Comparison of ENCODE assay signal across 18 cellular contexts in the genomic region with DNA sequence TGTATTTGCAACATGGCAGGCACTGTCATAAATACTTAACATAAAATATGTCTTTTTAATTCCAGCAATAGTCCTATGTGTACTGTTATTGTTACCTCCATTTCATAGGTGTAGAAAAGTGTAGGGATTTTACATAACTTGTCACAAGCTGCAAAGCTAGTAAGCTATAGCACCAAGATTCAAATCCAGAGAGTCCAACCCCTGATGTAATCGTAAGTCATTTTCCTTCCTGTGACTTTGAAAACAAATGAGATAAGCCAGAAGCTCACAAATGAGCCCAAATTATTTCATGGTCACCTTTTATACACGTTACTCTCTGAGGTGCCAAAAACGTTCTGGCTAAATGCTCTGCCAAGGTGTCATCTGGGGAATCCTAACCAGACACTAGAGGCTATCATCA.
"Had no signal": no experiment of that assay in that cellular context is flagged by ENCODE, and none has a peak within 500 bp of the region (broad histone marks: within the 10 kb centered on the region; RNA-seq: fewer than 3 reads in every experiment).

No MANE protein-coding gene starts in this region.

- H3K4me3 Mint-ChIP-seq: activated CD4-positive, alpha-beta memory T cell treated with anti-CD3 and anti-CD28 coated beads for 36 hours; activated CD4-positive, alpha-beta T cell treated with anti-CD3 and anti-CD28 coated beads, Interleukin-2, amount 10 ng/mL, durations not matched to agents 7 days and 5 days; activated naive CD8-positive, alpha-beta T cell had no signal

- DNase-seq: activated CD4-positive, alpha-beta memory T cell treated with anti-CD3 and anti-CD28 coated beads for 36 hours; activated CD4-positive, alpha-beta T cell treated with anti-CD3 and anti-CD28 coated beads, Interleukin-2, amount 10 ng/mL, durations not matched to agents 7 days and 5 days; activated CD4-positive, CD25-positive, alpha-beta regulatory T cell treated with anti-CD3 and anti-CD28 coated beads, Interleukin-2, amount 50 U/mL, for 72 hours; activated effector memory CD4-positive, alpha-beta T cell treated with Interleukin-2 at 50 U/mL for 16 hours; activated naive CD4-positive, alpha-beta T cell treated with Interleukin-2 at 50 U/mL for 16 hours; activated T-cell treated with anti-CD3 and anti-CD28 coated beads for 4 hours; brain microvascular endothelial cell; NCI-H1092; NCI-H1417; NCI-H1694; NCI-H2029; NCI-H2107; NCI-H510A treated with DMSO at 0.1 percent for 48 hours; NCI-H69; PC-9; SIG-M5 had no signal

- H3K36me3 Mint-ChIP-seq: activated CD4-positive, alpha-beta memory T cell treated with anti-CD3 and anti-CD28 coated beads for 36 hours; IgD-negative memory B cell had no signal

- H3K27ac Mint-ChIP-seq: activated CD4-positive, alpha-beta memory T cell treated with anti-CD3 and anti-CD28 coated beads for 36 hours; activated CD4-positive, alpha-beta T cell treated with anti-CD3 and anti-CD28 coated beads, Interleukin-2, amount 10 ng/mL, durations not matched to agents 7 days and 5 days; IgD-negative memory B cell had no signal

- H3K9me3 Mint-ChIP-seq: activated CD4-positive, alpha-beta memory T cell treated with anti-CD3 and anti-CD28 coated beads for 36 hours; activated CD4-positive, alpha-beta T cell treated with anti-CD3 and anti-CD28 coated beads, Interleukin-2, amount 10 ng/mL, durations not matched to agents 7 days and 5 days; IgD-negative memory B cell had no signal

- H3K27me3 Mint-ChIP-seq: activated CD4-positive, alpha-beta memory T cell treated with anti-CD3 and anti-CD28 coated beads for 36 hours; activated CD4-positive, alpha-beta T cell treated with anti-CD3 and anti-CD28 coated beads, Interleukin-2, amount 10 ng/mL, durations not matched to agents 7 days and 5 days; activated naive CD8-positive, alpha-beta T cell had no signal
